In the genomic region with DNA sequence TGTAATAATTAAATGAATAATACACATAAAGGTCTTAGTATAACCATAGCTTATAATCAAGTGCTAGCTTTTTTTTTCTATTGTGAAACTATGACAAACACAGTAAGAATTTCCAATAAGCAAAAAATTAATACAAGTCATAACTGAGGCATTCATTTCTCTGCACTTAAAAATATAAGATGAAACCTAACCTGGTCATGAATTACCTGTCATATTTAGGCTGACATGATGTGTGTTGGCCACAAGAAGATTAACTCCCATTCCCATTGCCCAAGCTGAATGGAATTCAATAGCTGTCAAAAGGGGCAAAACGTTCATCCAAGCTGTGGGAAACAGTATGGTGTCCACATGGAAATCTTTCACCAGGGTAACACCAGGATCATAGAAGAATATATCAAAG, we compare ENCODE assay signal across 33 cellular contexts. TPM values are rescaled to one million over a fixed set of nuclear protein-coding genes. Genes with fewer than 3 reads are reported as not detected.
"Had no signal": no experiment of that assay in that cellular context is flagged by ENCODE, and none has a peak within 500 bp of the region (broad histone marks: within the 10 kb centered on the region; RNA-seq: fewer than 3 reads in every experiment).

No MANE protein-coding gene starts in this region.

- H3K4me3 Mint-ChIP-seq: activated naive CD4-positive, alpha-beta T cell treated with anti-CD3 and anti-CD28 coated beads for 36 hours; activated naive CD8-positive, alpha-beta T cell treated with anti-CD3 and anti-CD28 coated beads for 36 hours; brain; mesothelial cell of epicardium; neural crest cell; stimulated activated effector memory CD8-positive, alpha-beta T cell treated with anti-CD3 and anti-CD28 coated beads, Interleukin-12 subunit alpha, Interleukin-12 subunit beta, amount 100 ng/mL, for 72 hours; T-helper 17 cell had no signal

- H3K9me3 Mint-ChIP-seq: activated naive CD4-positive, alpha-beta T cell treated with anti-CD3 and anti-CD28 coated beads for 36 hours; activated naive CD8-positive, alpha-beta T cell treated with anti-CD3 and anti-CD28 coated beads for 36 hours; brain; effector memory CD8-positive, alpha-beta T cell; mesothelial cell of epicardium; naive B cell; neural crest cell; stimulated activated effector memory CD8-positive, alpha-beta T cell treated with anti-CD3 and anti-CD28 coated beads, Interleukin-12 subunit alpha, Interleukin-12 subunit beta, amount 100 ng/mL, for 72 hours had no signal

- H3K27me3 ChIP-seq: adrenal gland, ascending aorta, heart right ventricle, sigmoid colon, stomach, tibial artery had no signal

- DNase-seq: activated CD4-positive, alpha-beta T cell treated with anti-CD3 and anti-CD28 coated beads, Interleukin-2, amount 50 U/mL, for 4 hours; activated CD8-positive, alpha-beta memory T cell treated with anti-CD3 and anti-CD28 coated beads for 24 hours; activated effector memory CD4-positive, alpha-beta T cell treated with Interleukin-2 at 50 U/mL for 16 hours; activated naive CD4-positive, alpha-beta T cell treated with anti-CD3 and anti-CD28 coated beads for 36 hours; activated naive CD8-positive, alpha-beta T cell treated with anti-CD3 and anti-CD28 coated beads for 36 hours; adrenal gland; caudate nucleus; cortex of kidney; effector memory CD8-positive, alpha-beta T cell; foreskin fibroblast; heart right ventricle; left cardiac atrium; left ventricle myocardium superior; naive B cell; occipital lobe; psoas muscle; sigmoid colon; small intestine; stimulated activated CD4-positive, alpha-beta T cell treated with anti-CD3 and anti-CD28 coated beads, Interleukin-4, amount 100 ng/mL, for 24 hours; stomach; T-helper 17 cell; tibial artery had no signal

- H3K4me1 ChIP-seq: adrenal gland, ascending aorta, parathyroid adenoma, psoas muscle, sigmoid colon, tibial artery had no signal

- H3K4me1 Mint-ChIP-seq: brain, mesothelial cell of epicardium, neural crest cell had no signal

- H3K36me3 Mint-ChIP-seq: brain; mesothelial cell of epicardium; stimulated activated effector memory CD8-positive, alpha-beta T cell treated with anti-CD3 and anti-CD28 coated beads, Interleukin-12 subunit alpha, Interleukin-12 subunit beta, amount 100 ng/mL, for 72 hours had no signal

- ATAC-seq: effector memory CD8-positive, alpha-beta T cell; esophagus mucosa; heart right ventricle; left cardiac atrium; left ventricle myocardium superior; psoas muscle; SK-N-SH treated with all-trans-retinoic acid at 6 μM for 48 hours; T-helper 17 cell had no signal

- H3K27me3 Mint-ChIP-seq: activated naive CD8-positive, alpha-beta T cell treated with anti-CD3 and anti-CD28 coated beads for 36 hours; effector memory CD8-positive, alpha-beta T cell; naive B cell; T-helper 17 cell had no signal

- H3K27ac Mint-ChIP-seq: activated naive CD4-positive, alpha-beta T cell treated with anti-CD3 and anti-CD28 coated beads for 36 hours; activated naive CD8-positive, alpha-beta T cell treated with anti-CD3 and anti-CD28 coated beads for 36 hours; brain; mesothelial cell of epicardium; stimulated activated effector memory CD8-positive, alpha-beta T cell treated with anti-CD3 and anti-CD28 coated beads, Interleukin-12 subunit alpha, Interleukin-12 subunit beta, amount 100 ng/mL, for 72 hours; T-helper 17 cell had no signal

- H3K27ac ChIP-seq: adrenal gland, ascending aorta, parathyroid adenoma, psoas muscle, sigmoid colon, tibial artery had no signal

RNA-seq across cellular contexts. Expression of a gene that starts 5.4 kb away (rescaled TPM):
- total RNA-seq: chondrocyte, glomerular endothelial cell, lung microvascular endothelial cell, mesothelial cell of epicardium, neural crest cell had no signal

RNA-seq across cellular contexts. Expression of a gene that starts 38.4 kb away (rescaled TPM):
- total RNA-seq: activated naive CD4-positive, alpha-beta T cell treated with anti-CD3 and anti-CD28 coated beads for 36 hours; activated naive CD8-positive, alpha-beta T cell treated with anti-CD3 and anti-CD28 coated beads for 36 hours; ascending aorta; chondrocyte; lung microvascular endothelial cell; mesothelial cell of epicardium; neural crest cell; occipital lobe had no signal
